1 cellular context compared by ENCODE assay signal in genomic region chr11:44638032-44638431, GRCh38.
TF ChIP-seq lines count a peak whose summit lies in the region.

No MANE protein-coding gene starts in this region.

TF ChIP-seq in HEK293T, 16 proteins besides CTCF, POLR2A, EP300 and RAD21 (continued from another document):
- TF ChIP-seq FOXM1 (IDR thresholded peaks at IDR 0.05; ENCODE audit: borderline replicate concordance) (no peak), BHLHE40 (IDR thresholded peaks at IDR 0.05; ENCODE audit: borderline replicate concordance) (no peak)
